2 cellular contexts compared by ENCODE assay signal in genomic region chr3:9412293-9412692, GRCh38.
TF ChIP-seq lines count a peak whose summit lies in the region.

No MANE protein-coding gene starts in this region.

TF ChIP-seq in A549, 52 proteins besides CTCF, POLR2A, EP300 and RAD21:
- TF ChIP-seq USF2 (IDR thresholded peaks at IDR 0.05): no peak
- no peak for TF ChIP-seq ESRRA (IDR thresholded peaks at IDR 0.05; ENCODE audit: borderline replicate concordance, low read length)
- TF ChIP-seq CHD4 (IDR thresholded peaks at IDR 0.05; ENCODE audit: borderline replicate concordance): no peak
- TF ChIP-seq JUNB (IDR thresholded peaks at IDR 0.05): no peak
- no peak for TF ChIP-seq FOSL2 (IDR thresholded peaks at IDR 0.05)
- TF ChIP-seq FOSL2 (CRISPR knock-in tag; IDR thresholded peaks at IDR 0.05): no peak
- TF ChIP-seq GATA3 (IDR thresholded peaks at IDR 0.05; ENCODE audit: borderline replicate concordance): no peak
- TF ChIP-seq BHLHE40 (IDR thresholded peaks at IDR 0.05; ENCODE audit: low read depth, low read length): no peak
- no peak for TF ChIP-seq EHMT2 (IDR thresholded peaks at IDR 0.05; ENCODE audit: low read depth)
- no peak for TF ChIP-seq CBX8 (IDR thresholded peaks at IDR 0.05)
- no peak for TF ChIP-seq HOXB13 (CRISPR knock-in tag; IDR thresholded peaks at IDR 0.05; ENCODE audit: low read depth)
- TF ChIP-seq HMGXB4 (CRISPR knock-in tag; IDR thresholded peaks at IDR 0.05; ENCODE audit: borderline replicate concordance): no peak
- TF ChIP-seq ZSCAN20 (CRISPR knock-in tag; IDR thresholded peaks at IDR 0.05): no peak
- TF ChIP-seq CHD2 (IDR thresholded peaks at IDR 0.05; ENCODE audit: low read length, partially characterized antibody): no peak
- no peak for TF ChIP-seq FOSB (CRISPR knock-in tag; IDR thresholded peaks at IDR 0.05)
- no peak for TF ChIP-seq KDM1A (IDR thresholded peaks at IDR 0.05; ENCODE audit: low read depth)
- no peak for TF ChIP-seq MAX (IDR thresholded peaks at IDR 0.05)
- no peak for TF ChIP-seq RARB (CRISPR knock-in tag; IDR thresholded peaks at IDR 0.05)
- TF ChIP-seq BCL3 (IDR thresholded peaks at IDR 0.05): no peak
- TF ChIP-seq CBX2 (IDR thresholded peaks at IDR 0.05; ENCODE audit: borderline replicate concordance, low read depth): no peak

TF ChIP-seq in GM12878, 131 proteins besides CTCF, POLR2A, EP300 and RAD21:
- TF ChIP-seq ZNF622 (IDR thresholded peaks at IDR 0.05) (no peak), ZNF384 (IDR thresholded peaks at IDR 0.05; ENCODE audit: borderline replicate concordance, low read depth, low read length) (peak; percentile 54)
